In the genomic region with DNA sequence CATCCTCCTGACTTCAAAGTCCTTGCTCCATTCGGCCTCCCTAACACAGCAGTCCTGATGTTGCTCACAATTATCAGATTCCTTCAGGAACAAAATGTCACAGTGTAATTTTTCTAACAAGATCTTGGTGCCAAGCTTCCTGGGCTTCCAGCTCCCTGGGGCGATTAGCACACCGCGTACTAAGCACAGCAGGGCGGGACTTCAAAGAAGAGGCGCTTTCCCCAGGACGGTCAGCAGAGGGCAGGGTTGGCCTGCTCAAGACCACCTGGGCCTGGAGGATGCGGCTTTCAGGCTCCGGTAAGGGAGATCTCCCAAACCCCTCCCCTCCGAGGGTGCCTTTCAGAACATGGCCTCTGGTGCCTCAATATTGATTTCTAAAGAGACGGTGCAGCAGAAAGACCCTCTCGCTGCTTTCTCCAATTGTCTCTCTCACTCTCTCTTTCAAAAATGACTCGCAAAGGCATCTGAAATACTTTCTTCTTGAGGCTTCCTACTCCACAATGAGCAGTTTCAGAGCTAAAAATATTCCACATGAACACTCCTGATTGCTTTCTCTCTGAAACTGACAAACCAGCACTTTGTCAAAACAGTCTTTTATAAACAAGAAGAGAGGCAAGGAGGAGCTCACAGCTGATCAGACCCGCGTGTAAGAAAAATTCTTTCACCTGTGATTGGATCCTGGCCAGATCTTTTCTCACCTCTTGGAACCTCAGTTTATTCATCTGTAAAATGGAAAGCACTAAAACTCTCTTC, we compare ENCODE assay signal across 8 cellular contexts.
DNase-seq lines count a peak whose midpoint lies in the region; ATAC-seq and TF ChIP-seq lines count a peak whose summit lies in the region.

No MANE protein-coding gene starts in this region.

- no peak overlapping the region for H3K4me3 Mint-ChIP-seq in activated CD4-positive, alpha-beta T cell treated with anti-CD3 and anti-CD28 coated beads, Interleukin-2, amount 10 ng/mL, durations not matched to agents 7 days and 5 days

- CTCF ChIA-PET in activated CD4-positive, alpha-beta T cell treated with anti-CD3 and anti-CD28 coated beads, Interleukin-2, amount 10 ng/mL, durations not matched to agents 7 days and 5 days (lab: Charles Lee), result no interaction called here

- peak; percentile 76 for TF ChIP-seq EP300 in stomach (IDR thresholded peaks at IDR 0.05)

- H3K36me3 Mint-ChIP-seq in activated CD4-positive, alpha-beta T cell treated with anti-CD3 and anti-CD28 coated beads, Interleukin-2, amount 10 ng/mL, durations not matched to agents 7 days and 5 days (ENCODE audit: low read depth), result no peaks in the 10 kb centered on the region

- H3K27me3 ChIP-seq in stomach, result no peaks in the 10 kb centered on the region

- no peaks in the 10 kb centered on the region for H3K4me1 Mint-ChIP-seq in activated CD4-positive, alpha-beta T cell treated with anti-CD3 and anti-CD28 coated beads, Interleukin-2, amount 10 ng/mL, durations not matched to agents 7 days and 5 days

- DNase-seq in D341Med (ENCODE audit: low spot score) (peak; percentile 89), NCI-H345 (lab: John Stamatoyannopoulos, UW) (peak; percentile 80), erythroblast (lab: John Stamatoyannopoulos, UW) (peak; percentile 74 to 79), mucosa of gallbladder (ENCODE audit: low spot score) (peak; percentile 80), stomach (peak; percentile 91)
- DNase-seq in activated CD4-positive, alpha-beta T cell treated with anti-CD3 and anti-CD28 coated beads, Interleukin-2, amount 10 ng/mL, durations not matched to agents 7 days and 5 days, result peak; percentile 45

- POLR2A ChIA-PET in activated CD4-positive, alpha-beta T cell treated with anti-CD3 and anti-CD28 coated beads, Interleukin-2, amount 10 ng/mL, durations not matched to agents 7 days and 5 days (lab: Charles Lee), result no interaction called here

- peaks cover 2% of the 10 kb centered on the region for H3K27me3 Mint-ChIP-seq in activated CD4-positive, alpha-beta T cell treated with anti-CD3 and anti-CD28 coated beads, Interleukin-2, amount 10 ng/mL, durations not matched to agents 7 days and 5 days

- ATAC-seq in GM19397 (IDR thresholded peaks at IDR 0.05; ENCODE audit: unreplicated experiment) (peak; percentile 96), HG03432 (IDR thresholded peaks at IDR 0.05; ENCODE audit: unreplicated experiment) (peak; percentile 98)

- TF ChIP-seq POLR2A in erythroblast (IDR thresholded peaks at IDR 0.05; ENCODE audit: low read length) (no peak), stomach (IDR thresholded peaks at IDR 0.05) (no peak)

- intact Hi-C loops in stomach (cut with DNase I; ENCODE audit: low total_unique reads), result loop anchor here (5.0 kb wide), 1 partner anchor 714 kb away; no protein-coding TSS in a partner anchor

- WGBS in stomach, 5 donors, result 10 to 28% (median 15%) methylated on average over 6 to 15 of the region's 15 CpGs

- H3K4me1 ChIP-seq in stomach, result peaks cover 0 to 35% (median 8%) of the 10 kb centered on the region in 4 donors

- no peak overlapping the region for H3K27ac Mint-ChIP-seq in activated CD4-positive, alpha-beta T cell treated with anti-CD3 and anti-CD28 coated beads, Interleukin-2, amount 10 ng/mL, durations not matched to agents 7 days and 5 days

- no peaks in the 10 kb centered on the region for H3K9me3 Mint-ChIP-seq in activated CD4-positive, alpha-beta T cell treated with anti-CD3 and anti-CD28 coated beads, Interleukin-2, amount 10 ng/mL, durations not matched to agents 7 days and 5 days

- H3K36me3 ChIP-seq in stomach, result peaks cover 0 to 10% (median 0%) of the 10 kb centered on the region in 4 donors

- no peaks in the 10 kb centered on the region for H3K9me3 ChIP-seq in stomach

- H3K27ac ChIP-seq in stomach, result peak overlapping the region in 1 of 5 donors; percentile 67

- H3K4me3 ChIP-seq in stomach, result peak overlapping the region in 1 of 4 donors; percentile 3

- TF ChIP-seq CTCF in stomach (IDR thresholded peaks at IDR 0.05), result peak in 5 of 7 experiments; percentile 75 to 89 (median 78)
